ENCODE assay signal across 21 cellular contexts in genomic region chr19:51547397-51548212, GRCh38. TPM values are rescaled to one million over a fixed set of nuclear protein-coding genes. Genes with fewer than 3 reads are reported as not detected.
DNase-seq lines count a peak whose midpoint lies in the region; ATAC-seq, FAIRE-seq and TF ChIP-seq lines count a peak whose summit lies in the region.
"Had no signal": no experiment of that assay in that cellular context is flagged by ENCODE, and none has a peak within 500 bp of the region (broad histone marks: within the 10 kb centered on the region; RNA-seq: fewer than 3 reads in every experiment).

No MANE protein-coding gene starts in this region.

- H3K27me3 ChIP-seq in mesenchymal stem cell (ENCODE audit: control insufficient read depth in 1 of 2, insufficient read depth in 1 of 2, low read length in 2 of 2) (peaks cover 0 to 15% of the 10 kb centered on the region in 2 experiments), HepG2 (ENCODE audit: control insufficient read depth in 1 of 2, insufficient read depth in 2 of 2, low read length in 2 of 2) (no peaks in the 10 kb centered on the region; a peak in 2 of 5 replicates)
- H3K27me3 ChIP-seq: adrenal gland had no signal

- ATAC-seq in HepG2: no peak
- ATAC-seq: sciatic nerve, T-cell had no signal

- CTCF ChIA-PET in HepG2 (lab: Yijun Ruan, JAX; ENCODE audit: low intra/inter-chr PET ratio, low total read pairs): no interaction called here

- H3K9ac ChIP-seq in mesenchymal stem cell (ENCODE audit: low read length) (no peak overlapping the region), HepG2 (ENCODE audit: insufficient read depth, low read depth, low read length) (no peak overlapping the region)

- no peak for TF ChIP-seq POLR2A in HepG2 (IDR thresholded peaks at IDR 0.05; ENCODE audit: insufficient read depth in 1 of 2, low read depth in 2 of 2, low read length in 2 of 2)

- peak overlapping the region; percentile 82 for H3K27ac ChIP-seq in VCaP
- H3K27ac ChIP-seq in mesenchymal stem cell (ENCODE audit: low read length, poor library complexity, severe bottlenecking): no peak overlapping the region
- no peak overlapping the region for H3K27ac ChIP-seq in HepG2 (ENCODE audit: extremely low read length, insufficient read depth, low read length)
- H3K27ac ChIP-seq: adrenal gland, RWPE1 had no signal

- 46% methylated on average over 5 of the region's 7 CpGs for WGBS in mesenchymal stem cell
- 4% methylated on average over 7 of the region's 7 CpGs for WGBS in HepG2 (ENCODE audit: low lambda C conversion rate)

- H4K91ac ChIP-seq in mesenchymal stem cell (ENCODE audit: low read length): no peak overlapping the region

- no peak for TF ChIP-seq EP300 in HepG2 (IDR thresholded peaks at IDR 0.05; ENCODE audit: low read depth in 2 of 2, low read length in 2 of 2)
- TF ChIP-seq EP300 in HepG2 (CRISPR knock-in tag; IDR thresholded peaks at IDR 0.05; ENCODE audit: borderline replicate concordance): no peak

- H3K9me3 ChIP-seq in mesenchymal stem cell (ENCODE audit: control insufficient read depth, low read length): no peaks in the 10 kb centered on the region
- H3K9me3 ChIP-seq in HepG2 (ENCODE audit: low read length): no peaks in the 10 kb centered on the region
- H3K9me3 ChIP-seq: adrenal gland had no signal

- no peak overlapping the region for H4K8ac ChIP-seq in mesenchymal stem cell (ENCODE audit: low read length)

- H4K20me1 ChIP-seq in HepG2 (ENCODE audit: insufficient read depth, low read length): peaks cover 3% of the 10 kb centered on the region; the same call in 1 of the 2 replicates

- H2BK15ac ChIP-seq in mesenchymal stem cell (ENCODE audit: low read depth, poor library complexity, severe bottlenecking): no peak overlapping the region

- no peak overlapping the region for H2BK5ac ChIP-seq in mesenchymal stem cell (ENCODE audit: low read depth, low read length, poor library complexity, severe bottlenecking)

- no peak overlapping the region for H3K23ac ChIP-seq in mesenchymal stem cell (ENCODE audit: low read length in 2 of 2)

- H3K4me2 ChIP-seq in mesenchymal stem cell (ENCODE audit: low read length, poor library complexity, severe bottlenecking): no peak overlapping the region
- H3K4me2 ChIP-seq in HepG2 (ENCODE audit: low read depth, low read length): no peak overlapping the region

- peak; percentile 84 for DNase-seq in GDM1 (lab: John Stamatoyannopoulos, UW)
- peak; percentile 72 for DNase-seq in KG1 (lab: John Stamatoyannopoulos, UW)
- peak; percentile 33 for DNase-seq in mesenchymal stem cell
- DNase-seq in hepatic stellate cell (ENCODE audit: low spot score): no peak
- no peak for DNase-seq in mesenteric fat pad (ENCODE audit: low spot score)
- no peak for DNase-seq in HepG2 (ENCODE audit: low spot score)
- DNase-seq: activated CD4-positive, alpha-beta T cell treated with anti-CD3 and anti-CD28 coated beads for 1 hour; activated T-cell treated with anti-CD3 and anti-CD28 coated beads, Interleukin-2, amount 50 U/mL, for 4 hours; adrenal gland; DMS79; glutamatergic neuron; mammary epithelial cell; NCI-H2029; NCI-H526; stimulated activated CD4-positive, alpha-beta T cell treated with anti-CD3 and anti-CD28 coated beads, Interleukin-2, amount 100 ng/mL, for 48 hours had no signal

- TF ChIP-seq CTCF in VCaP (conservative IDR thresholded peaks at IDR 0.05) (no peak), HepG2 (CRISPR knock-in tag; IDR thresholded peaks at IDR 0.05) (no peak)

- no peaks in the 10 kb centered on the region for H3K79me1 ChIP-seq in mesenchymal stem cell (replicated peaks; ENCODE audit: low read length, poor library complexity, severe bottlenecking)

- H3K4me1 ChIP-seq in mesenchymal stem cell (ENCODE audit: control insufficient read depth, insufficient read depth, low read depth, low read length): peaks cover 1% of the 10 kb centered on the region
- H3K4me1 ChIP-seq in HepG2 (ENCODE audit: insufficient read depth, low read length): no peaks in the 10 kb centered on the region
- H3K4me1 ChIP-seq: adrenal gland had no signal

- no peak overlapping the region for H2AK5ac ChIP-seq in mesenchymal stem cell (ENCODE audit: low read length, severe bottlenecking)

- H2BK12ac ChIP-seq in mesenchymal stem cell (ENCODE audit: low read length in 2 of 2): no peak overlapping the region

- H3K4ac ChIP-seq in mesenchymal stem cell (ENCODE audit: low read depth in 1 of 2, low read length in 2 of 2): no peak overlapping the region

- in situ Hi-C loops in HepG2 (cut with HindIII; ENCODE audit: extremely low pct_ligation_motif_present, low pct_unique_long_range_greater_than_20kb): no loop called here

- POLR2A ChIA-PET in HepG2 (lab: Yijun Ruan, JAX): no interaction called here

- no peak for TF ChIP-seq RAD21 in HepG2 (CRISPR knock-in tag; IDR thresholded peaks at IDR 0.05)

- no peak overlapping the region for H3K4me3 ChIP-seq in mesenchymal stem cell (ENCODE audit: insufficient read depth in 1 of 2, low read depth in 1 of 2, low read length in 2 of 2)
- H3K4me3 ChIP-seq in HepG2 (replicated peaks in 1 of 3; ENCODE audit: insufficient read depth in 1 of 3, low read depth in 2 of 3, low read length in 3 of 3): no peak overlapping the region
- H3K4me3 ChIP-seq: adrenal gland had no signal

- intact Hi-C loops in HepG2 (cut with micrococcal nuclease; ENCODE audit: unreplicated experiment): no loop called here

- H3K36me3 ChIP-seq in mesenchymal stem cell (ENCODE audit: control insufficient read depth in 1 of 2, insufficient read depth in 2 of 2, low read depth in 1 of 2, low read length in 2 of 2): no peaks in the 10 kb centered on the region
- H3K36me3 ChIP-seq in HepG2 (replicated peaks in 1 of 2; ENCODE audit: control insufficient read depth in 1 of 2, insufficient read depth in 2 of 2, low read length in 2 of 2): no peaks in the 10 kb centered on the region
- H3K36me3 ChIP-seq: adrenal gland had no signal

- no TSS peak for BruUV-seq in HepG2 (replicated peaks; lab: Mats Ljungman, UMichigan)

- no peak overlapping the region for H3K18ac ChIP-seq in mesenchymal stem cell (ENCODE audit: low read depth in 1 of 2, low read length in 2 of 2)

- no peaks in the 10 kb centered on the region for H3K79me2 ChIP-seq in HepG2 (ENCODE audit: insufficient read depth, low read length)

- FAIRE-seq in HepG2 (lab: Jason Lieb, UNC): no peak

- H2BK120ac ChIP-seq in mesenchymal stem cell (ENCODE audit: low read depth, low read length): no peak overlapping the region

- no peak overlapping the region for H3K14ac ChIP-seq in mesenchymal stem cell (ENCODE audit: low read length in 2 of 2)

- H2AFZ ChIP-seq in mesenchymal stem cell (ENCODE audit: low read depth, low read length) (no peak overlapping the region), HepG2 (ENCODE audit: low read length) (no peak overlapping the region)

RNA-seq across cellular contexts. Expression of gene SIGLEC6, which starts 16.1 kb away (rescaled TPM):
- polyA plus RNA-seq in mesenchymal stem cell (2013, experiment 1 of 2): not detected
- polyA plus RNA-seq in mesenchymal stem cell (2013, experiment 2 of 2): not detected
- total RNA-seq in mesenteric fat pad (0.58 TPM), HepG2 (2016; rRNA removed; fragmentation: Illumina TruSeq; extraction: Trizol) (not detected in 2 replicates)
- not detected in 2 replicates for total RNA-seq in HepG2 (2016; cell fraction: cytosol; rRNA removed; fragmentation: Illumina TruSeq; extraction: Trizol; ENCODE audit: low read depth)
- total RNA-seq in HepG2 (2016; cell fraction: insoluble cytoplasmic fraction; rRNA removed; fragmentation: Illumina TruSeq; extraction: Trizol): not detected in 2 replicates
- total RNA-seq in HepG2 (2016; cell fraction: membrane; rRNA removed; fragmentation: Illumina TruSeq; extraction: Trizol): not detected in 2 replicates
- total RNA-seq in HepG2 (2016; cell fraction: nucleus; rRNA removed; fragmentation: Illumina TruSeq; extraction: Trizol): not detected in 2 replicates
- polyA plus RNA-seq in HepG2 (2011; rRNA removed): not detected in 2 replicates
- not detected in 2 replicates for polyA plus RNA-seq in HepG2 (2011; cell fraction: cytosol; rRNA removed)
- polyA plus RNA-seq in HepG2 (2011; cell fraction: nucleus; rRNA removed): not detected in 2 replicates
- not detected in 2 replicates for polyA plus RNA-seq in HepG2 (2012)
- polyA plus RNA-seq in HepG2 (2016; cell fraction: cytosol; fragmentation: Illumina TruSeq; extraction: Trizol; ENCODE audit: low read depth): not detected in 2 replicates
- not detected in 2 replicates for polyA plus RNA-seq in HepG2 (2016; cell fraction: insoluble cytoplasmic fraction; fragmentation: Illumina TruSeq; extraction: Trizol; ENCODE audit: low read depth)
- polyA plus RNA-seq in HepG2 (2016; cell fraction: membrane; fragmentation: Illumina TruSeq; extraction: Trizol; ENCODE audit: low read depth): not detected in 2 replicates
- not detected in 2 replicates for polyA plus RNA-seq in HepG2 (2016; cell fraction: nucleus; fragmentation: Illumina TruSeq; extraction: Trizol; ENCODE audit: insufficient read depth, low read depth)
- polyA minus RNA-seq in HepG2 (2011; rRNA and poly(A)+ RNA removed; ENCODE audit: low replicate concordance): not detected in 2 replicates
- polyA minus RNA-seq in HepG2 (2011; cell fraction: cytosol; rRNA and poly(A)+ RNA removed): not detected in 2 replicates
- polyA minus RNA-seq in HepG2 (2011; cell fraction: nucleus; rRNA and poly(A)+ RNA removed): not detected in 2 replicates
- total RNA-seq: mammary epithelial cell, temporal lobe had no signal
- polyA plus RNA-seq: adrenal gland, BJ, mammary epithelial cell had no signal

RNA-seq across cellular contexts. Expression of gene ZNF175, which starts 23.5 kb away (rescaled TPM):
- polyA plus RNA-seq in mesenchymal stem cell (2013, experiment 1 of 2): 3.9 TPM
- polyA plus RNA-seq in mesenchymal stem cell (2013, experiment 2 of 2): 4.1 TPM
- total RNA-seq in mesenteric fat pad (8.8 TPM), HepG2 (2016; rRNA removed; fragmentation: Illumina TruSeq; extraction: Trizol) (1.5 and 2.3 TPM in 2 replicates)
- total RNA-seq in HepG2 (2016; cell fraction: cytosol; rRNA removed; fragmentation: Illumina TruSeq; extraction: Trizol; ENCODE audit: low read depth): 0.09 and 0.10 TPM in 2 replicates
- total RNA-seq in HepG2 (2016; cell fraction: insoluble cytoplasmic fraction; rRNA removed; fragmentation: Illumina TruSeq; extraction: Trizol): 2.7 and 2.8 TPM in 2 replicates
- total RNA-seq in HepG2 (2016; cell fraction: membrane; rRNA removed; fragmentation: Illumina TruSeq; extraction: Trizol): 0.65 and 1.1 TPM in 2 replicates
- 1.6 and 2.5 TPM in 2 replicates for total RNA-seq in HepG2 (2016; cell fraction: nucleus; rRNA removed; fragmentation: Illumina TruSeq; extraction: Trizol)
- polyA plus RNA-seq in HepG2 (2011; rRNA removed): 1.1 and 1.2 TPM in 2 replicates
- 0.55 and 0.62 TPM in 2 replicates for polyA plus RNA-seq in HepG2 (2011; cell fraction: cytosol; rRNA removed)
- 2.2 and 2.5 TPM in 2 replicates for polyA plus RNA-seq in HepG2 (2011; cell fraction: nucleus; rRNA removed)
- polyA plus RNA-seq in HepG2 (2012): 1.5 and 1.9 TPM in 2 replicates
- polyA plus RNA-seq in HepG2 (2016; cell fraction: cytosol; fragmentation: Illumina TruSeq; extraction: Trizol; ENCODE audit: low read depth): 0.11 and 0.20 TPM in 2 replicates
- polyA plus RNA-seq in HepG2 (2016; cell fraction: insoluble cytoplasmic fraction; fragmentation: Illumina TruSeq; extraction: Trizol; ENCODE audit: low read depth): 2.0 and 2.6 TPM in 2 replicates
- 0.32 and 0.44 TPM in 2 replicates for polyA plus RNA-seq in HepG2 (2016; cell fraction: membrane; fragmentation: Illumina TruSeq; extraction: Trizol; ENCODE audit: low read depth)
- polyA plus RNA-seq in HepG2 (2016; cell fraction: nucleus; fragmentation: Illumina TruSeq; extraction: Trizol; ENCODE audit: insufficient read depth, low read depth): 2.6 and 6.4 TPM in 2 replicates
- 2.2 and 5.2 TPM in 2 replicates for polyA minus RNA-seq in HepG2 (2011; rRNA and poly(A)+ RNA removed; ENCODE audit: low replicate concordance)
- 1.1 and 1.6 TPM in 2 replicates for polyA minus RNA-seq in HepG2 (2011; cell fraction: cytosol; rRNA and poly(A)+ RNA removed)
- 4.4 and 4.5 TPM in 2 replicates for polyA minus RNA-seq in HepG2 (2011; cell fraction: nucleus; rRNA and poly(A)+ RNA removed)

RNA-seq across cellular contexts. Expression of gene SIGLEC12, which starts 46.0 kb away (rescaled TPM):
- not detected for polyA plus RNA-seq in mesenchymal stem cell (2013, experiment 1 of 2)
- polyA plus RNA-seq in mesenchymal stem cell (2013, experiment 2 of 2): not detected
- total RNA-seq in mesenteric fat pad (1.9 TPM), HepG2 (2016; rRNA removed; fragmentation: Illumina TruSeq; extraction: Trizol) (not detected in 2 replicates)
- total RNA-seq in HepG2 (2016; cell fraction: cytosol; rRNA removed; fragmentation: Illumina TruSeq; extraction: Trizol; ENCODE audit: low read depth): not detected in 2 replicates
- total RNA-seq in HepG2 (2016; cell fraction: insoluble cytoplasmic fraction; rRNA removed; fragmentation: Illumina TruSeq; extraction: Trizol): not detected in 2 replicates
- not detected in 2 replicates for total RNA-seq in HepG2 (2016; cell fraction: membrane; rRNA removed; fragmentation: Illumina TruSeq; extraction: Trizol)
- not detected in 2 replicates for total RNA-seq in HepG2 (2016; cell fraction: nucleus; rRNA removed; fragmentation: Illumina TruSeq; extraction: Trizol)
- not detected in 2 replicates for polyA plus RNA-seq in HepG2 (2011; rRNA removed)
- polyA plus RNA-seq in HepG2 (2011; cell fraction: cytosol; rRNA removed): not detected in 2 replicates
- polyA plus RNA-seq in HepG2 (2011; cell fraction: nucleus; rRNA removed): not detected in 2 replicates
- not detected in 2 replicates for polyA plus RNA-seq in HepG2 (2012)
- not detected in 2 replicates for polyA plus RNA-seq in HepG2 (2016; cell fraction: cytosol; fragmentation: Illumina TruSeq; extraction: Trizol; ENCODE audit: low read depth)
- polyA plus RNA-seq in HepG2 (2016; cell fraction: insoluble cytoplasmic fraction; fragmentation: Illumina TruSeq; extraction: Trizol; ENCODE audit: low read depth): not detected in 2 replicates
- not detected in 2 replicates for polyA plus RNA-seq in HepG2 (2016; cell fraction: membrane; fragmentation: Illumina TruSeq; extraction: Trizol; ENCODE audit: low read depth)
- not detected in 2 replicates for polyA plus RNA-seq in HepG2 (2016; cell fraction: nucleus; fragmentation: Illumina TruSeq; extraction: Trizol; ENCODE audit: insufficient read depth, low read depth)
- not detected in 2 replicates for polyA minus RNA-seq in HepG2 (2011; rRNA and poly(A)+ RNA removed; ENCODE audit: low replicate concordance)
- polyA minus RNA-seq in HepG2 (2011; cell fraction: cytosol; rRNA and poly(A)+ RNA removed): not detected in 2 replicates
- not detected in 2 replicates for polyA minus RNA-seq in HepG2 (2011; cell fraction: nucleus; rRNA and poly(A)+ RNA removed)
- total RNA-seq: mammary epithelial cell, sciatic nerve, T-cell, temporal lobe had no signal
- polyA plus RNA-seq: BJ, mammary epithelial cell had no signal

Comparison
In these comparisons a context has a peak if more than half of its experiments do, and no peak if none do; other contexts are left out.
1. DNase-seq: peak in GDM1 (single experiment), KG1 (single experiment) and mesenchymal stem cell (single experiment); none in hepatic stellate cell (single experiment), mesenteric fat pad (single experiment) and HepG2 (single experiment).